In genomic region chr18:79424008-79424565, GRCh38 we compare ENCODE assay signal across 1 cellular context.
TF ChIP-seq lines count a peak whose summit lies in the region.

No MANE protein-coding gene starts in this region.

TF ChIP-seq in K562, 482 proteins besides CTCF, POLR2A, EP300 and RAD21:
- TF ChIP-seq YBX1 (IDR thresholded peaks at IDR 0.05) (no peak), ZNF184 (CRISPR knock-in tag; IDR thresholded peaks at IDR 0.05) (no peak)
- TF ChIP-seq, protein P1, sequence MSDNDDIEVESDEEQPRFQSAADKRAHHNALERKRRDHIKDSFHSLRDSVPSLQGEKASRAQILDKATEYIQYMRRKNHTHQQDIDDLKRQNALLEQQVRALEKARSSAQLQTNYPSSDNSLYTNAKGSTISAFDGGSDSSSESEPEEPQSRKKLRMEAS (CRISPR knock-in tag; IDR thresholded peaks at IDR 0.05), result peak; percentile 40; the same call in 1 of the 2 replicates
